In genomic region chr20:57849126-57849867, GRCh38 we compare ENCODE assay signal across 22 cellular contexts.
DNase-seq lines count a peak whose midpoint lies in the region; ATAC-seq, FAIRE-seq and TF ChIP-seq lines count a peak whose summit lies in the region.
"Had no signal": no experiment of that assay in that cellular context is flagged by ENCODE, and none has a peak within 500 bp of the region (broad histone marks: within the 10 kb centered on the region; RNA-seq: fewer than 3 reads in every experiment).

No MANE protein-coding gene starts in this region.

- FAIRE-seq in bronchial epithelial cell (lab: Jason Lieb, UNC), result no peak
- FAIRE-seq: endometrium, GM12892 had no signal

- no peak for TF ChIP-seq POLR2A in GM18505 (IDR thresholded peaks at IDR 0.05; ENCODE audit: borderline replicate concordance, extremely low read depth, insufficient read depth, insufficient read length)

- H3K4me1 ChIP-seq in right atrium auricular region (no peaks in the 10 kb centered on the region), heart right ventricle (no peaks in the 10 kb centered on the region), aorta (ENCODE audit: control insufficient read depth in 1 of 2, insufficient read depth in 2 of 2, low read length in 2 of 2) (no peaks in the 10 kb centered on the region)
- H3K4me1 ChIP-seq: psoas muscle had no signal

- H3K27me3 ChIP-seq in right atrium auricular region, result no peaks in the 10 kb centered on the region
- no peaks in the 10 kb centered on the region for H3K27me3 ChIP-seq in heart right ventricle
- H3K27me3 ChIP-seq in bronchial epithelial cell (ENCODE audit: control insufficient read depth, insufficient read depth, low read length), result peaks cover 10% of the 10 kb centered on the region
- no peaks in the 10 kb centered on the region for H3K27me3 ChIP-seq in aorta (ENCODE audit: control insufficient read depth in 1 of 2, insufficient read depth in 2 of 2, low read length in 1 of 2)

- no peak overlapping the region for H3K4me3 ChIP-seq in right atrium auricular region
- no peak overlapping the region for H3K4me3 ChIP-seq in heart right ventricle
- no peak overlapping the region for H3K4me3 ChIP-seq in bronchial epithelial cell (ENCODE audit: low read depth, low read length)
- H3K4me3 ChIP-seq in aorta (ENCODE audit: low read length in 2 of 2), result no peak overlapping the region
- H3K4me3 ChIP-seq: psoas muscle had no signal

- intact Hi-C loops in heart right ventricle (cut with DNase I) (no loop called here), aorta (cut with DNase I) (no loop called here)

- ATAC-seq in heart right ventricle, result no peak
- no peak for ATAC-seq in aorta (ENCODE audit: low FRiP score)
- no peak for ATAC-seq in GM18505 (IDR thresholded peaks at IDR 0.05; ENCODE audit: unreplicated experiment)
- ATAC-seq in GM21825 (IDR thresholded peaks at IDR 0.05; ENCODE audit: unreplicated experiment), result no peak
- ATAC-seq: left cardiac atrium; psoas muscle; stimulated activated memory B cell treated with anti-CD40 and anti-IgM and Interleukin-4, amounts not matched to agents 10 μg/mL and 1 μg/mL and 100 μg/mL, for 72 hours had no signal

- H3K27ac ChIP-seq in right atrium auricular region, result no peak overlapping the region
- H3K27ac ChIP-seq in heart right ventricle, result no peak overlapping the region
- no peak overlapping the region for H3K27ac ChIP-seq in aorta (ENCODE audit: low read depth in 1 of 2, low read length in 2 of 2)
- H3K27ac ChIP-seq: psoas muscle had no signal

- H3K36me3 ChIP-seq in right atrium auricular region (no peaks in the 10 kb centered on the region), heart right ventricle (no peaks in the 10 kb centered on the region), bronchial epithelial cell (ENCODE audit: control insufficient read depth, insufficient read depth, low read length) (no peaks in the 10 kb centered on the region), aorta (ENCODE audit: control insufficient read depth in 1 of 2, insufficient read depth in 2 of 2, low read length in 1 of 2) (no peaks in the 10 kb centered on the region)

- DNase-seq in right atrium auricular region (ENCODE audit: low spot score) (peak; percentile 30), heart right ventricle (no peak), bronchial epithelial cell (ENCODE audit: low read depth) (peak; percentile 5), left kidney (ENCODE audit: low read depth, low spot score) (peak; percentile 46), aorta (peak; percentile 29 to 41), germinal center (ENCODE audit: low spot score) (no peak)
- DNase-seq: activated CD4-positive, alpha-beta T cell treated with anti-CD3 and anti-CD28 coated beads, Interleukin-2, amount 10 ng/mL, durations not matched to agents 24 days and 14 days; activated effector memory CD4-positive, alpha-beta T cell treated with Interleukin-2 at 50 U/mL for 16 hours; C1 segment of cervical spinal cord; left cardiac atrium; mesenchymal stem cell; MM.1S; NCI-H1436; NCI-H446 treated with DMSO at 0.1 percent for 48 hours; psoas muscle; Right ventricle myocardium superior; stimulated activated CD4-positive, alpha-beta T cell treated with anti-CD3 and anti-CD28 coated beads, Interleukin-4, amount 100 ng/mL, for 1 hour had no signal

- H3K9me3 ChIP-seq in right atrium auricular region, result no peaks in the 10 kb centered on the region
- no peaks in the 10 kb centered on the region for H3K9me3 ChIP-seq in heart right ventricle
- no peaks in the 10 kb centered on the region for H3K9me3 ChIP-seq in aorta (ENCODE audit: control insufficient read depth, low read length)
- H3K9me3 ChIP-seq: psoas muscle had no signal

- 90 to 91% methylated on average over 15 of the region's 15 CpGs for WGBS in heart right ventricle, 2 donors
- 92 to 93% methylated on average over 15 of the region's 15 CpGs for WGBS in aorta, 2 donors

- TF ChIP-seq CTCF in right atrium auricular region (IDR thresholded peaks at IDR 0.05), result no peak
- no peak for TF ChIP-seq CTCF in heart right ventricle (IDR thresholded peaks at IDR 0.05)
- TF ChIP-seq CTCF in bronchial epithelial cell (IDR thresholded peaks at IDR 0.05; ENCODE audit: insufficient read depth, low read length, severe bottlenecking), result no peak

Comparison
In these comparisons a context has a peak if more than half of its experiments do, and no peak if none do; other contexts are left out.
1. DNase-seq: peak in right atrium auricular region (single experiment), bronchial epithelial cell (single experiment), left kidney (single experiment) and aorta (2 of 2); none in heart right ventricle (0 of 2) and germinal center (single experiment).